21 cellular contexts compared by ENCODE assay signal in genomic region chr7:85480666-85481065, GRCh38.
"Had no signal": no experiment of that assay in that cellular context is flagged by ENCODE, and none has a peak within 500 bp of the region (broad histone marks: within the 10 kb centered on the region; RNA-seq: fewer than 3 reads in every experiment).

No MANE protein-coding gene starts in this region.

- H3K9ac ChIP-seq: parathyroid adenoma had no signal

- H3K4me3 ChIP-seq: gastrocnemius medialis, lung, mucosa of descending colon, smooth muscle cell, suprapubic skin, transverse colon, upper lobe of right lung, uterus had no signal

- H3K4me1 ChIP-seq: gastrocnemius medialis, parathyroid adenoma, suprapubic skin, transverse colon, uterus had no signal

- H3K79me2 ChIP-seq: parathyroid adenoma had no signal

- DNase-seq: cortex of kidney; gastrocnemius medialis; head of caudate nucleus; mucosa of descending colon; naive B cell; stimulated activated CD4-positive, alpha-beta T cell treated with anti-CD3 and anti-CD28 coated beads, Interleukin-12 subunit alpha, Interleukin-12 subunit beta, amount 100 ng/mL, for 4 hours; stimulated activated CD4-positive, alpha-beta T cell treated with anti-CD3 and anti-CD28 coated beads, Interleukin-1b, Interleukin-23, amount 100 ng/mL, for 48 hours; stimulated activated CD4-positive, alpha-beta T cell treated with anti-CD3 and anti-CD28 coated beads, Interleukin-4, amount 100 ng/mL, for 1 hour; stimulated activated CD8-positive, alpha-beta memory T cell treated with anti-CD3 and anti-CD28 coated beads, Interleukin-4, amount 100 ng/mL, for 48 hours; stimulated activated naive CD4-positive, alpha-beta T cell; stimulated activated naive CD8-positive, alpha-beta T cell treated with anti-CD3 and anti-CD28 coated beads, Interleukin-15, amount 100 ng/mL, for 72 hours; transverse colon; upper lobe of right lung; uterus had no signal

- ATAC-seq: gastrocnemius medialis; mucosa of descending colon; natural killer cell treated with Interleukin-12 subunit alpha and Interleukin-12 subunit beta and Interleukin-15 and Interleukin-18, amount 100 ng/mL, for 72 hours; sciatic nerve; stimulated activated naive CD8-positive, alpha-beta T cell treated with anti-CD3 and anti-CD28 coated beads, Interleukin-15, amount 100 ng/mL, for 72 hours; upper lobe of right lung had no signal

- H3K4me2 ChIP-seq: smooth muscle cell had no signal

- H2AFZ ChIP-seq: parathyroid adenoma had no signal

- H3K27ac ChIP-seq: gastrocnemius medialis, neutrophil, parathyroid adenoma, suprapubic skin, transverse colon, upper lobe of right lung, uterus had no signal

- H3K36me3 ChIP-seq: gastrocnemius medialis, neutrophil, suprapubic skin, transverse colon, upper lobe of right lung, uterus had no signal

- H3K9me3 ChIP-seq: gastrocnemius medialis, mucosa of descending colon, neutrophil, suprapubic skin, transverse colon, upper lobe of right lung, uterus had no signal

- H3K27me3 ChIP-seq: gastrocnemius medialis, neutrophil, suprapubic skin, transverse colon, upper lobe of right lung, uterus had no signal
